26 cellular contexts compared by ENCODE assay signal in genomic region chr4:130432289-130432688, GRCh38.
"Had no signal": no experiment of that assay in that cellular context is flagged by ENCODE, and none has a peak within 500 bp of the region (broad histone marks: within the 10 kb centered on the region; RNA-seq: fewer than 3 reads in every experiment).

No MANE protein-coding gene starts in this region.

- H3K27me3 ChIP-seq: neutrophil, pancreas, right atrium auricular region, right lobe of liver, sigmoid colon, stomach, thyroid gland, tibial nerve, upper lobe of left lung, vagina had no signal

- H3K4me3 ChIP-seq: pancreas, prostate gland, right atrium auricular region, right lobe of liver, sigmoid colon, stomach, thoracic aorta, thyroid gland, tibial nerve, upper lobe of left lung, vagina had no signal

- H3K9me3 ChIP-seq: neutrophil, prostate gland, right atrium auricular region, right lobe of liver, sigmoid colon, stomach, thoracic aorta, thyroid gland, tibial nerve, upper lobe of left lung, vagina had no signal

- H3K36me3 ChIP-seq: neutrophil, pancreas, prostate gland, right atrium auricular region, right lobe of liver, sigmoid colon, stomach, thoracic aorta, thyroid gland, tibial nerve, upper lobe of left lung, vagina had no signal

- DNase-seq: naive thymus-derived CD8-positive, alpha-beta T cell; nephron progenitor cell; nucleus accumbens; pancreas; retina; right lobe of liver; sigmoid colon; small intestine; stimulated activated CD4-positive, alpha-beta T cell treated with anti-CD3 and anti-CD28 coated beads, Interleukin-15, amount 100 ng/mL, for 24 hours; stimulated activated CD4-positive, alpha-beta T cell treated with anti-CD3 and anti-CD28 coated beads, Interleukin-2, amount 100 ng/mL, for 24 hours; stimulated activated CD4-positive, alpha-beta T cell treated with anti-CD3 and anti-CD28 coated beads, Interleukin-2, amount 100 ng/mL, for 48 hours; stimulated activated CD4-positive, alpha-beta T cell treated with anti-CD3 and anti-CD28 coated beads, Interleukin-4, amount 100 ng/mL, for 24 hours; stimulated activated naive B cell treated with anti-CD40 and anti-IgM and Interleukin-4, amounts not matched to agents 10 μg/mL and 1 μg/mL and 100 μg/mL, for 72 hours; stimulated activated naive CD4-positive, alpha-beta T cell treated with Interleukin-2 at 50 U/mL for 16 hours; stomach; thyroid gland; trophoblast cell; upper lobe of left lung had no signal

- ATAC-seq: naive thymus-derived CD8-positive, alpha-beta T cell; natural killer cell treated with Interleukin-12 subunit alpha and Interleukin-12 subunit beta and Interleukin-15 and Interleukin-18, amount 100 ng/mL, for 72 hours; pancreas; right lobe of liver; stimulated activated effector memory CD8-positive, alpha-beta T cell treated with anti-CD3 and anti-CD28 coated beads, Interleukin-12 subunit alpha, Interleukin-12 subunit beta, amount 100 ng/mL, for 72 hours; stimulated activated naive B cell treated with anti-CD40 and anti-IgM and Interleukin-4, amounts not matched to agents 10 μg/mL and 1 μg/mL and 100 μg/mL, for 72 hours had no signal

- H3K4me1 ChIP-seq: pancreas, prostate gland, right atrium auricular region, right lobe of liver, sigmoid colon, stomach, thyroid gland, tibial nerve, upper lobe of left lung, vagina had no signal
